Comparison of ENCODE assay signal across 8 cellular contexts in the genomic region with DNA sequence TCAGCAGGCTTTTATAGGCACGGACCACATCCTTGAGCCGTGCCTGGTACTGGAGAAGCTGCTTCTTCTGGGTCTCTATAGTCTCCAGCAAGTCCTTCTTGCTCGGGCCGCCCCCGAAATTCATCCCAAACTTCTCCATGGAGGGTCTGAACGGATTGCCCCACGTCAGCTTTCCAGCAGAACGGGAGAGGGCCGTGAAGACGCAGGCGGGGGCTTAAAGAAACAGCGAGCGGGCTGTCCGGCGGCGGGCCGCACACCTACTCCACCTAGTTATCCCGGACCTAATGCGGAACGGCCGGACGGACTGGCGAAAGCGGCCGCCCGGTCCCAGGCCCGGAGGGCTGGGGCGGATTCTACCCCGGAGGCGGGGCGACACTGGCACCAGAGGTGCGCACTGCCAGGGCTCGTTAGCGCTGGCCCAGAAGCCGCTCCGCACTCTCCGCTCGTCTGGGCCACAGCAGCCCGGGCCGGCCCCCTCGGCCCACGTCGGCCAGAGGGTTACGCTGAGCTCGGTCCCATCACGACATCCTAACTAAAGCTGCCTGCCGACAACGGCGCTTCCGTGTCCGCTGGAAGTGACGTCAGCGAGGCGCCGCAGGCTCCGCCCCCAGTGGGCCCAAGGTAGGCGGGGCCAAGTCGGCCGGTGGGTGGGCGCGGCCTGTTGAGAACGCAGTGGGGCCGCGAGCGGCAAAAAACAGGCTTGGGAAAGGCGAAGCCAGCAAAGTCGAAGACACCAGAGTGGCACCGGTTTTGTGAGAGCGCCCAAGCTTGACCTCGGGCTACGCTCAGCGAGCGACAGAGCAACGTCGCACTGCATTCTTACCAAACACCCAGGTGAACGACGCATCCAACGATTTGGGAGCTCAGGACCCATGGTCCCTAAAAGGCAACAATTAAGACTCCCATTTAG. TPM values are rescaled to one million over a fixed set of nuclear protein-coding genes. Genes with fewer than 3 reads are reported as not detected.
DNase-seq lines count a peak whose midpoint lies in the region; ATAC-seq, FAIRE-seq and TF ChIP-seq lines count a peak whose summit lies in the region.

Gene GCC1, minus strand, starts transcription at position 553 of the 910 bp plus-strand sequence. Its CDS starts 414 bp downstream, at position 139.

- H3K36me3 ChIP-seq in A673 (ENCODE audit: insufficient read depth, low read length, poor library complexity, severe bottlenecking): peaks cover 12% of the 10 kb centered on the region
- peaks cover 36% of the 10 kb centered on the region for H3K36me3 ChIP-seq in iPS-20b (ENCODE audit: insufficient read depth, low read depth, low read length)
- H3K36me3 ChIP-seq in small intestine (ENCODE audit: control insufficient read depth in 2 of 2, insufficient read depth in 2 of 2, low read length in 2 of 2): no peaks in the 10 kb centered on the region

- ATAC-seq in GM18858 (IDR thresholded peaks at IDR 0.05; ENCODE audit: unreplicated experiment) (peak; percentile 84), HG03066 (IDR thresholded peaks at IDR 0.05; ENCODE audit: low read depth, unreplicated experiment) (peak; percentile 66)

- no peak for TF ChIP-seq CTCF in A673 (conservative IDR thresholded peaks at IDR 0.05; ENCODE audit: low read depth, low read length)
- TF ChIP-seq CTCF in VCaP (conservative IDR thresholded peaks at IDR 0.05): no peak

- intact Hi-C loops in A673 (cut with micrococcal nuclease; ENCODE audit: unreplicated experiment): loop anchor here (5.0 kb wide), 2 partner anchors 238 to 622 kb away; no protein-coding TSS in a partner anchor

- TSS peak; percentile 47 for BruUV-seq in A673 (replicated peaks; lab: Mats Ljungman, UMichigan)

- H3K27me3 ChIP-seq in A673 (replicated peaks; ENCODE audit: insufficient read depth, low read depth, low read length, poor library complexity) (no peaks in the 10 kb centered on the region), iPS-20b (ENCODE audit: insufficient read depth, low read length) (peaks cover 24% of the 10 kb centered on the region), small intestine (ENCODE audit: control insufficient read depth in 2 of 2, insufficient read depth in 2 of 2, low read length in 2 of 2) (no peaks in the 10 kb centered on the region)

- CTCF ChIA-PET in A673 (lab: Charles Lee): interaction anchor here (0.5 kb wide), 1 partner anchor 89 kb away, joined by 5 read pairs; no protein-coding TSS in a partner anchor

- in situ Hi-C loops in T47D (cut with HindIII; ENCODE audit: low pct_unique_long_range_greater_than_20kb, low sequenced_read_pairs): no loop called here

- H3K4me1 ChIP-seq in A673 (ENCODE audit: insufficient read depth, low read length, poor library complexity, severe bottlenecking): peaks cover 17% of the 10 kb centered on the region
- peaks cover 14% of the 10 kb centered on the region for H3K4me1 ChIP-seq in iPS-20b (ENCODE audit: insufficient read depth, low read length)
- H3K4me1 ChIP-seq in small intestine (ENCODE audit: control insufficient read depth in 2 of 2, insufficient read depth in 1 of 2, low read depth in 1 of 2, low read length in 1 of 2): peaks cover 0 to 26% of the 10 kb centered on the region in 2 donors

- H3K27ac ChIP-seq in A673 (ENCODE audit: low read depth, low read length, poor library complexity, severe bottlenecking) (peak within 1 kb of the TSS; percentile 74), VCaP (peak within 1 kb of the TSS; percentile 85), iPS-20b (ENCODE audit: low read length) (no peak within 1 kb of the TSS), small intestine (ENCODE audit: low read depth in 1 of 2, low read length in 1 of 2) (peak within 1 kb of the TSS; percentile 83 to 91)

- POLR2A ChIA-PET in A673 (lab: Charles Lee; ENCODE audit: low non-redundant PET): interaction anchor here (0.6 kb wide), 1 partner anchor 236 kb away, joined by 3 read pairs; no protein-coding TSS in a partner anchor

- H3K9me3 ChIP-seq in A673 (ENCODE audit: low read depth, low read length, poor library complexity, severe bottlenecking) (no peaks in the 10 kb centered on the region), iPS-20b (ENCODE audit: insufficient read depth, low read depth, low read length) (no peaks in the 10 kb centered on the region), small intestine (ENCODE audit: control insufficient read depth, low read depth) (no peaks in the 10 kb centered on the region)

- peak within 1 kb of the TSS; percentile 90 for H3K4me3 ChIP-seq in A673 (ENCODE audit: low read depth, low read length, poor library complexity, severe bottlenecking)
- peak within 1 kb of the TSS; percentile 90 for H3K4me3 ChIP-seq in iPS-20b (ENCODE audit: low read length)
- H3K4me3 ChIP-seq in small intestine (ENCODE audit: low read depth in 1 of 2, low read length in 2 of 2): peak within 1 kb of the TSS; percentile 75 to 82

- DNase-seq in A673 (ENCODE audit: low spot score): peak; percentile 91
- DNase-seq in NCI-H2171 treated with DMSO at 0.1 percent for 48 hours (lab: John Stamatoyannopoulos, UW): peak; percentile 76
- DNase-seq in T47D (ENCODE audit: low read depth in 1 of 2, low spot score in 1 of 2): peak; percentile 80 to 89
- peak; percentile 87 for DNase-seq in small intestine

- FAIRE-seq in small intestine (lab: Jason Lieb, UNC): no peak

- peak within 1 kb of the TSS; percentile 80 for H3K9ac ChIP-seq in iPS-20b (ENCODE audit: low read depth, low read length)

- 2 to 3% (median 2%) methylated on average over 74 to 78 of the region's 78 CpGs for WGBS in small intestine, 3 donors

RNA-seq across cellular contexts. Expression of gene GCC1, which starts in this region (rescaled TPM):
- total RNA-seq in A673 (2021): 15.2 and 15.5 TPM in 2 replicates
- polyA plus RNA-seq in small intestine: 1 to 10 TPM; 7.0 to 10.0 (median 9.4) TPM
